ENCODE assay signal across 8 cellular contexts in the genomic region with DNA sequence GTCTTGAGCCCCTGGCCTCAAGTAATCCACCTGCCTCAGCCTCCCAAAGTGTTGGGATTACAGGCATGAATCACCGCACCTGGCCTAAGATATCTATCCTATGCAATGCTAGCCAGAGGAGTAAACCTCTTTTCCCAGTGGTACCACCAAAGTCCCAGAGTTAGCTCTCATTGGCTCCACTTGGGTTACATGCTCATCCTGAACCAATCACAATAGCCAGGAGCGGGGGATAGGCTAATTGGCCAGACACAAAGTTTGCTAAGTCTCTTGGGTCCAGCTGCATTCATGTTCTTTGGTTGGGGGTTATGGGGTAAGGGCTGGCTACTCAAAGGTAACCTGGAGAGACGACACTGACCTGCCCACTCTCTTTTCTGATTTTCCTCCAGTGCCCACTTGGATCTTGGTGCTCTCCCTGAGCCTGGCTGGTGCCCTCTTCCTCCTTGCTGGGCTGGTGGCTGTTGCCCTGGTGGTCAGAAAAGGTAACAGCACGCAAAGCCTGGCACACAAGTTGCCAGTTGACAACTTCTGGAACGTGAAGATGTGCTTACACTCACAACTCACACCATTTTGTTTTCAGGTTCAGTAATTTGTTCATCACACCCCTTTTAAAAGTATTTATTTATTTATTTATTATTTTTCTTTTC. TPM values are rescaled to one million over a fixed set of nuclear protein-coding genes. Genes with fewer than 3 reads are reported as not detected.
DNase-seq lines count a peak whose midpoint lies in the region; ATAC-seq and TF ChIP-seq lines count a peak whose summit lies in the region.

No MANE protein-coding gene starts in this region.

- H3K9me3 ChIP-seq in liver (ENCODE audit: control insufficient read depth in 4 of 4, low read length in 3 of 4): no peaks in the 10 kb centered on the region

- no peaks in the 10 kb centered on the region for H4K20me1 ChIP-seq in GM23338 (replicated peaks; ENCODE audit: insufficient read depth)

- no peak overlapping the region for H3K9ac ChIP-seq in liver (ENCODE audit: low read depth in 1 of 2, low read length in 2 of 2)

- peaks cover 29% of the 10 kb centered on the region for H3K4me1 Mint-ChIP-seq in CD14-positive monocyte
- H3K4me1 Mint-ChIP-seq in GM23338: no peaks in the 10 kb centered on the region
- no peaks in the 10 kb centered on the region for H3K4me1 Mint-ChIP-seq in WTC11

- no peak overlapping the region; the same call in 1 of the 2 replicates for H2AFZ ChIP-seq in GM23338

- H3K27me3 Mint-ChIP-seq in CD14-positive monocyte (ENCODE audit: low read depth in 3 of 3) (peaks cover 0 to 4% (median 3%) of the 10 kb centered on the region in 3 donors), GM23338 (ENCODE audit: insufficient read depth, low read depth, poor library complexity) (peaks cover 9% of the 10 kb centered on the region), WTC11 (ENCODE audit: low read depth) (peaks cover 8% of the 10 kb centered on the region)

- no peaks in the 10 kb centered on the region for H3F3A ChIP-seq in GM23338 (replicated peaks; ENCODE audit: low read depth)

- H3K79me2 ChIP-seq in GM23338 (replicated peaks; ENCODE audit: insufficient read depth): no peaks in the 10 kb centered on the region

- no peaks in the 10 kb centered on the region for H3K4me1 ChIP-seq in GM23338 (ENCODE audit: insufficient read depth)
- no peaks in the 10 kb centered on the region for H3K4me1 ChIP-seq in liver (ENCODE audit: control insufficient read depth in 4 of 4, insufficient read depth in 4 of 4, low read length in 3 of 4)

- H3K4me2 ChIP-seq in GM23338: no peak overlapping the region

- no peaks in the 10 kb centered on the region for H3K36me3 ChIP-seq in GM23338 (ENCODE audit: insufficient read depth)
- H3K36me3 ChIP-seq in liver (ENCODE audit: control insufficient read depth in 4 of 4, insufficient read depth in 3 of 4, low read depth in 1 of 4, low read length in 3 of 4): no peaks in the 10 kb centered on the region

- CTCF ChIA-PET in WTC11 (lab: Charles Lee): interaction anchor here (0.5 to 6.2 kb wide), 10 partner anchors 8 to 157 kb away, joined by 3 to 135 read pairs (median 4); a partner anchor contains a TSS

- ATAC-seq in GM23338 (peak; percentile 77), WTC11 (peak; percentile 76), GM21423 (IDR thresholded peaks at IDR 0.05; ENCODE audit: unreplicated experiment) (no peak), GM18867 (IDR thresholded peaks at IDR 0.05; ENCODE audit: unreplicated experiment) (no peak), HG02970 (IDR thresholded peaks at IDR 0.05; ENCODE audit: low FRiP score, unreplicated experiment) (no peak), GM21723 (IDR thresholded peaks at IDR 0.05; ENCODE audit: unreplicated experiment) (no peak)

- H3K9me3 Mint-ChIP-seq in CD14-positive monocyte: peaks cover 0 to 5% (median 0%) of the 10 kb centered on the region in 7 donors
- H3K9me3 Mint-ChIP-seq in GM23338: no peaks in the 10 kb centered on the region; the same call in 2 of the 3 replicates
- peaks cover 5% of the 10 kb centered on the region; the same call in 1 of the 2 replicates for H3K9me3 Mint-ChIP-seq in WTC11

- POLR2A ChIA-PET in WTC11 (lab: Charles Lee): interaction anchor here (0.6 kb wide), 1 partner anchor 156 kb away, joined by 3 read pairs; no protein-coding TSS in a partner anchor

- H3K36me3 Mint-ChIP-seq in CD14-positive monocyte (peaks cover 45 to 88% of the 10 kb centered on the region in 2 donors), GM23338 (ENCODE audit: low read depth) (no peaks in the 10 kb centered on the region; the same call in 2 of the 3 replicates), WTC11 (no peaks in the 10 kb centered on the region)

- H3K9me2 ChIP-seq in GM23338 (ENCODE audit: insufficient read depth): no peaks in the 10 kb centered on the region

- H3K4me3 Mint-ChIP-seq in CD14-positive monocyte (no peak overlapping the region), GM23338 (no peak overlapping the region; the same call in 2 of the 3 replicates), WTC11 (no peak overlapping the region)

- DNase-seq in CD14-positive monocyte (ENCODE audit: low spot score): no peak
- peak; percentile 77 for DNase-seq in GM23338 (ENCODE audit: low spot score)
- peak; percentile 54 for DNase-seq in WTC11 (ENCODE audit: low spot score)

- no peaks in the 10 kb centered on the region for H3K27me3 ChIP-seq in GM23338 (ENCODE audit: insufficient read depth)
- H3K27me3 ChIP-seq in liver (ENCODE audit: control insufficient read depth in 4 of 4, insufficient read depth in 4 of 4, low read length in 3 of 4): no peaks in the 10 kb centered on the region

- WGBS in liver: 74% methylated on average over 5 of the region's 5 CpGs

- TF ChIP-seq CTCF in CD14-positive monocyte (IDR thresholded peaks at IDR 0.05) (peak; percentile 84), GM23338 (conservative IDR thresholded peaks at IDR 0.05; ENCODE audit: low read depth in 2 of 2) (peak; percentile 66 to 75), WTC11 (IDR thresholded peaks at IDR 0.05) (peak; percentile 51), liver (IDR thresholded peaks at IDR 0.05; ENCODE audit: low read depth, low read length, missing input control) (peak; percentile 45)

- intact Hi-C loops in CD14-positive monocyte (cut with micrococcal nuclease): no loop called here

- TF ChIP-seq RAD21 in liver (IDR thresholded peaks at IDR 0.05): peak in 1 of 2 donors; percentile 22

- H3K27ac ChIP-seq in GM23338 (ENCODE audit: low read depth): no peak overlapping the region
- no peak overlapping the region for H3K27ac ChIP-seq in liver (ENCODE audit: low read depth in 1 of 2, low read length in 2 of 2)

- H3K4me3 ChIP-seq in GM23338 (no peak overlapping the region), liver (ENCODE audit: low read depth in 1 of 3, low read length in 3 of 3) (no peak overlapping the region)

- H3K27ac Mint-ChIP-seq in CD14-positive monocyte: peak overlapping the region in 1 of 7 donors; percentile 72
- H3K27ac Mint-ChIP-seq in GM23338: no peak overlapping the region
- no peak overlapping the region for H3K27ac Mint-ChIP-seq in WTC11

TF ChIP-seq in GM23338, 12 proteins besides CTCF, POLR2A, EP300 and RAD21 (continues in another document):
- TF ChIP-seq EZH2 (IDR thresholded peaks at IDR 0.05; ENCODE audit: low read depth, unreplicated experiment) (no peak), EZH2phosphoT487 (IDR thresholded peaks at IDR 0.05; ENCODE audit: unreplicated experiment) (no peak), NANOG (IDR thresholded peaks at IDR 0.05; ENCODE audit: borderline replicate concordance) (no peak)

TF ChIP-seq in WTC11, 78 proteins besides CTCF, POLR2A, EP300 and RAD21:
- TF ChIP-seq, protein P1, sequence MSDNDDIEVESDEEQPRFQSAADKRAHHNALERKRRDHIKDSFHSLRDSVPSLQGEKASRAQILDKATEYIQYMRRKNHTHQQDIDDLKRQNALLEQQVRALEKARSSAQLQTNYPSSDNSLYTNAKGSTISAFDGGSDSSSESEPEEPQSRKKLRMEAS (CRISPR knock-in tag; IDR thresholded peaks at IDR 0.05): no peak
- TF ChIP-seq NFYB (CRISPR knock-in tag; conservative IDR thresholded peaks at IDR 0.05; ENCODE audit: low read depth): peak; percentile 75
TF ChIP-seq in WTC11: peak in this region for 1.

TF ChIP-seq in liver, 16 proteins besides CTCF, POLR2A, EP300 and RAD21:
- TF ChIP-seq RXRA (IDR thresholded peaks at IDR 0.05) (no peak), FOXA2 (IDR thresholded peaks at IDR 0.05) (no peak), GABPA (IDR thresholded peaks at IDR 0.05 in 1 of 2, conservative IDR thresholded peaks at IDR 0.05 in 1 of 2) (no peak)
TF ChIP-seq in liver: peak in this region for 0.

RNA-seq across cellular contexts. Expression of a gene that starts 7.8 kb away (rescaled TPM):
- polyA plus RNA-seq in CD14-positive monocyte: 100 to 1,000 TPM; 134 to 149 TPM
- 0.78 TPM in 1 of 2 replicates, not detected in the other for total RNA-seq in GM23338 (2014; rRNA removed; shearing (Covaris generic))
- 0.43 and 0.45 TPM in 2 replicates for polyA plus RNA-seq in GM23338 (2016; fragmentation: Nextera tagmentation; extraction: Ambion mirVana)
- total RNA-seq in WTC11 (2021): 0.23 TPM in 1 of 3 replicates, not detected in the others
- total RNA-seq in liver: 1 to 10 TPM; 1.8 to 3.9 TPM
- 1 to 10 TPM in 1 of 2 donors, under 1 TPM in 1; 0.97 to 1.1 TPM for polyA plus RNA-seq in liver

RNA-seq across cellular contexts. Expression of a gene that starts 15.4 kb away (rescaled TPM):
- under 1 TPM; 0.17 to 0.29 TPM for polyA plus RNA-seq in CD14-positive monocyte
- 118 and 125 TPM in 2 replicates for total RNA-seq in GM23338 (2014; rRNA removed; shearing (Covaris generic))
- polyA plus RNA-seq in GM23338 (2016; fragmentation: Nextera tagmentation; extraction: Ambion mirVana): 40.3 and 43.3 TPM in 2 replicates
- 125 to 126 TPM (median 126 TPM) in 3 replicates for total RNA-seq in WTC11 (2021)
- 10 to 100 TPM; 12.6 to 18.3 TPM for total RNA-seq in liver
- polyA plus RNA-seq in liver: 10 to 100 TPM in 1 of 2 donors, 1 to 10 TPM in 1; 5.1 to 17.5 TPM

RNA-seq across cellular contexts. Expression of a gene that starts 20.0 kb away (rescaled TPM):
- polyA plus RNA-seq in CD14-positive monocyte (10 to 100 TPM; 51.3 to 56.7 TPM), GM23338 (2016; fragmentation: Nextera tagmentation; extraction: Ambion mirVana) (27.7 and 29.7 TPM in 2 replicates), liver (10 to 100 TPM; 28.4 to 34.7 TPM)
- 28.5 and 37.2 TPM in 2 replicates for total RNA-seq in GM23338 (2014; rRNA removed; shearing (Covaris generic))
- total RNA-seq in WTC11 (2021) (28.5 to 40.9 TPM (median 40.6 TPM) in 3 replicates), liver (10 to 100 TPM; 17.8 to 24.7 TPM)

Comparison
In these comparisons a context has a peak if more than half of its experiments do, and no peak if none do; other contexts are left out.
1. ATAC-seq: peak in GM23338 (single experiment) and WTC11 (single experiment); none in GM21423 (single experiment), GM18867 (single experiment), HG02970 (single experiment) and GM21723 (single experiment).
2. Peak in every context shown above with its lines, with median percentiles within 50 percentile points of each other: CTCF ChIP-seq.